ENCODE assay signal across 9 cellular contexts in the genomic region with DNA sequence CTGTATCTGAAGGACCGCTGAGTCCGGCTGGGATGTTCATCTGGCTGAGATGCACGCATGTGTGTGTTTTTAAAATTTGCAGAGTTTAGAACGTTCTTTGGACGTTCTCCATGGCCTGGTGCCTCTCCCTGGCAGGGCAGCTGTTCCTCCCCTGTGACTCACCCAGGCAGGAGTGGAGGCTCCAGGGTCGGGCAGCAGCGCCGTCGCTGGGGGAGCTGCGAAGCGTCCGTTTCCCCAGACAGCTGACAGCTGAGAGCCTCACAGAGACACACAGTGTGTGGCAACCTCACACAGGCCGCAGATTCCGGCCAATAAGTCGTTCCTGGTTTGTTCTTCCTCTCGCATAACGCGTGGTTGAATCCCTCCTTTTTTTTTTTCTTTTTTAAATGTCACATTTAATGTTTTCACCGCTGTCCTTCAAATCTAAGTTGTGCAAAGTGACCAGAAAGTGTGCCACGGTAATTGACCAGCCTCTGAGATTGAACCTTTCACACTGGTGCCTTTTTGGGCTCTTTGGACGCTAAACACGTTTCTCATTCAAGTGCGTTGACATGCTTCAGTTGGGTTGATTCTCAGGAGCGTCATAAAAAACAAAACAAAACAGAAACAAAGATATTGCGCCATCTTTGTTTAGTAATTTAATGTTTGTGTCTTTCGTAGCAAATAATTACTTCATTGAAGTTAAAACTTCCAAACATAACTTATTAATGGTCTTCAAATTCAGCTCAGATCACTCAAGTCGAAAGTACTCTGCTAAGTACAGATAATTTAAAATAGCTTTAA.
A peak's percentile ranks its signal among the peaks of the same experiment; 100 is the strongest.
DNase-seq lines count a peak whose midpoint lies in the region; ATAC-seq, FAIRE-seq and TF ChIP-seq lines count a peak whose summit lies in the region.
"Had no signal": no experiment of that assay in that cellular context is flagged by ENCODE, and none has a peak within 500 bp of the region (broad histone marks: within the 10 kb centered on the region; RNA-seq: fewer than 3 reads in every experiment).

No MANE protein-coding gene starts in this region.

- no peak for TF ChIP-seq CTCF in CD14-positive monocyte (IDR thresholded peaks at IDR 0.05)
- TF ChIP-seq CTCF in foreskin keratinocyte (conservative IDR thresholded peaks at IDR 0.05), result peak; percentile 62
- TF ChIP-seq CTCF in pancreas (IDR thresholded peaks at IDR 0.05), result no peak
- no peak for TF ChIP-seq CTCF in GM10248 (IDR thresholded peaks at IDR 0.05; ENCODE audit: control extremely low read depth, extremely low read depth, low read depth, missing control alignments)
- no peak for TF ChIP-seq CTCF in A673 (conservative IDR thresholded peaks at IDR 0.05; ENCODE audit: low read depth, low read length)

- FAIRE-seq in RCC 7860 (lab: Jason Lieb, UNC) (no peak), pancreas (lab: Jason Lieb, UNC) (no peak), HTR-8/SVneo (lab: Jason Lieb, UNC) (no peak)

- H3K4me3 ChIP-seq in pancreas (no peak overlapping the region), A673 (ENCODE audit: low read depth, low read length, poor library complexity, severe bottlenecking) (no peak overlapping the region)

- intact Hi-C loops in CD14-positive monocyte (cut with micrococcal nuclease), result loop anchor here in 1 of 2 donors (5.0 kb wide), 1 partner anchor 46 kb away; no protein-coding TSS in a partner anchor
- intact Hi-C loops in pancreas (cut with DNase I), result no loop called here
- intact Hi-C loops in A673 (cut with micrococcal nuclease; ENCODE audit: unreplicated experiment), result no loop called here

- ATAC-seq in foreskin keratinocyte (peak; percentile 83), pancreas (peak; percentile 51 to 89 (median 76))

- H3K36me3 Mint-ChIP-seq in CD14-positive monocyte, result peaks cover 82 to 94% of the 10 kb centered on the region in 2 donors
- H3K36me3 Mint-ChIP-seq: mesothelial cell of epicardium had no signal

- BruUV-seq in A673 (replicated peaks; lab: Mats Ljungman, UMichigan), result no TSS peak

- H3K27me3 ChIP-seq in foreskin keratinocyte, result no peaks in the 10 kb centered on the region
- H3K27me3 ChIP-seq in pancreas, result no peaks in the 10 kb centered on the region
- H3K27me3 ChIP-seq in A673 (replicated peaks; ENCODE audit: insufficient read depth, low read depth, low read length, poor library complexity), result no peaks in the 10 kb centered on the region

- WGBS in pancreas, 2 donors, result 83 to 85% methylated on average over 27 of the region's 27 CpGs

- DNase-seq in CD14-positive monocyte (ENCODE audit: low spot score) (no peak), RCC 7860 (ENCODE audit: low spot score) (peak; percentile 33), foreskin keratinocyte (no peak), pancreas (peak in 3 of 6 donors; percentile 25 to 58 (median 36)), HTR-8/SVneo (ENCODE audit: insufficient read length, low spot score) (no peak), GM10248 (ENCODE audit: extremely low spot score) (no peak), A673 (ENCODE audit: low spot score) (no peak), NCI-H2227 treated with DMSO at 0.1 percent for 48 hours (lab: John Stamatoyannopoulos, UW) (no peak)

- no peak overlapping the region for H3K4me3 Mint-ChIP-seq in CD14-positive monocyte
- H3K4me3 Mint-ChIP-seq: mesothelial cell of epicardium had no signal

- H3K4me1 ChIP-seq in foreskin keratinocyte (peaks cover 9% of the 10 kb centered on the region), pancreas (no peaks in the 10 kb centered on the region), A673 (ENCODE audit: insufficient read depth, low read length, poor library complexity, severe bottlenecking) (no peaks in the 10 kb centered on the region)

- H3K27ac Mint-ChIP-seq in CD14-positive monocyte, result peak overlapping the region in 4 of 7 donors; percentile 1 to 81 (median 32)
- H3K27ac Mint-ChIP-seq: mesothelial cell of epicardium had no signal

- POLR2A ChIA-PET in GM10248 (lab: Yijun Ruan, JAX), result no interaction called here
- POLR2A ChIA-PET in A673 (lab: Charles Lee; ENCODE audit: low non-redundant PET), result no interaction called here

- peaks cover 0 to 21% (median 0%) of the 10 kb centered on the region in 3 donors for H3K36me3 ChIP-seq in pancreas
- no peaks in the 10 kb centered on the region for H3K36me3 ChIP-seq in A673 (ENCODE audit: insufficient read depth, low read length, poor library complexity, severe bottlenecking)

- CTCF ChIA-PET in GM10248 (lab: Yijun Ruan, JAX) (interaction anchor here (1.1 kb wide), 1 partner anchor 134 kb away, joined by 3 read pairs; no protein-coding TSS in a partner anchor), A673 (lab: Charles Lee) (interaction anchor here (1.4 kb wide), 1 partner anchor 135 kb away, joined by 4 read pairs; no protein-coding TSS in a partner anchor)

- H3K9me3 Mint-ChIP-seq in CD14-positive monocyte, result peaks cover 0 to 3% (median 0%) of the 10 kb centered on the region in 7 donors
- H3K9me3 Mint-ChIP-seq: mesothelial cell of epicardium had no signal

- no peak overlapping the region for H3K27ac ChIP-seq in foreskin keratinocyte
- H3K27ac ChIP-seq in pancreas, result no peak overlapping the region
- no peak overlapping the region for H3K27ac ChIP-seq in A673 (ENCODE audit: low read depth, low read length, poor library complexity, severe bottlenecking)

- peaks cover 0 to 3% (median 0%) of the 10 kb centered on the region in 3 donors for H3K27me3 Mint-ChIP-seq in CD14-positive monocyte (ENCODE audit: low read depth in 3 of 3)

- H3K9me3 ChIP-seq in pancreas (no peaks in the 10 kb centered on the region), A673 (ENCODE audit: low read depth, low read length, poor library complexity, severe bottlenecking) (no peaks in the 10 kb centered on the region)

- H3K4me1 Mint-ChIP-seq in CD14-positive monocyte, result no peaks in the 10 kb centered on the region
- H3K4me1 Mint-ChIP-seq: mesothelial cell of epicardium had no signal
